Comparison of ENCODE assay signal across 8 cellular contexts in the genomic region with DNA sequence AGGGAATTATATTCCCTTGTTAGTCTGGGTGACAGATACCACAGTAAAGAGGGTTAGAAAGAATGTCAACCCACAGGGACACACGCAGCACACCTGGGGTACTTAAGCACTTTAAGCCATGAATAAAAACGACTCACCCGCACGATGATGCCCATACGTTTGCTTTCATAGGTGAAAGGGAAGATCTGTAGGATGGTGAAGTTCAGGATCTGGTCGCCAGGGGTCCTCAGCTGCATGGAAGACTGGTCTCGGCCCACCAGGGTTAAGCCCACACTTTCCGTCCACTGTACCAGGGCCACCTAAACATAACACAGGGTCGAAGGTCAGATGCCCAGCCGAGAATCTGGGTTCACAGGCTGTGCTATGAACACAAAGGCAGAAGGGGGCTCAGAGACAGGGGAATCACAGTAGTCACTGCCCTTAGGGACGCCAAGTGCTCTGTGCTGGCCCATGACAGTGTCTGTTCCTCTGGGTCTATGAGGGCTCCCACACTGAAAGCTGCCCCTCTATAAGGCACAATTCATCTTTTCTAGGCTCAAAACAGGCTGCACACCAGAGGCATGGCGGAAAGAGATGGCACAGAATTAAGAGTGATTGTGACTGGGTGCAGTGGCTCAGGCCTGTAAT.
DNase-seq lines count a peak whose midpoint lies in the region; ATAC-seq and TF ChIP-seq lines count a peak whose summit lies in the region.

No MANE protein-coding gene starts in this region.

- no peak overlapping the region; the same call in 1 of the 2 replicates for H3K4me3 ChIP-seq in OCI-LY3 (ENCODE audit: low read length)

- no peaks in the 10 kb centered on the region for H3K9me3 Mint-ChIP-seq in activated T-cell treated with anti-CD3 and anti-CD28 coated beads, Interleukin-2, amount 50 U/mL, for 4 hours
- H3K9me3 Mint-ChIP-seq in type B pancreatic cell, result no peaks in the 10 kb centered on the region

- no peaks in the 10 kb centered on the region for H3K79me2 ChIP-seq in OCI-LY3 (ENCODE audit: low read length)

- no peaks in the 10 kb centered on the region for H3K9me3 ChIP-seq in OCI-LY3 (ENCODE audit: insufficient read depth, low read length)

- H3K27me3 ChIP-seq in OCI-LY3 (ENCODE audit: low read depth, low read length), result peaks cover 25% of the 10 kb centered on the region

- H3K36me3 ChIP-seq in OCI-LY3 (replicated peaks; ENCODE audit: low read depth, low read length), result no peaks in the 10 kb centered on the region

- H3K36me3 Mint-ChIP-seq in activated T-cell treated with anti-CD3 and anti-CD28 coated beads, Interleukin-2, amount 50 U/mL, for 4 hours (ENCODE audit: insufficient read depth), result no peaks in the 10 kb centered on the region
- H3K36me3 Mint-ChIP-seq in type B pancreatic cell, result peaks cover 4% of the 10 kb centered on the region

- H3K27ac ChIP-seq in OCI-LY3 (ENCODE audit: low read length), result no peak overlapping the region

- H4K20me1 ChIP-seq in OCI-LY3 (ENCODE audit: insufficient read depth, low read length), result no peaks in the 10 kb centered on the region

- H3K4me3 Mint-ChIP-seq in activated T-cell treated with anti-CD3 and anti-CD28 coated beads, Interleukin-2, amount 50 U/mL, for 4 hours, result no peak overlapping the region
- H3K4me3 Mint-ChIP-seq in type B pancreatic cell, result no peak overlapping the region

- H3K27me3 Mint-ChIP-seq in activated T-cell treated with anti-CD3 and anti-CD28 coated beads, Interleukin-2, amount 50 U/mL, for 4 hours (ENCODE audit: low read depth), result peaks cover 2% of the 10 kb centered on the region
- H3K27me3 Mint-ChIP-seq in type B pancreatic cell, result no peaks in the 10 kb centered on the region

- ATAC-seq in HG02759 (IDR thresholded peaks at IDR 0.05; ENCODE audit: unreplicated experiment) (peak; percentile 60), omental fat pad (ENCODE audit: low FRiP score) (no peak), HG03457 (IDR thresholded peaks at IDR 0.05; ENCODE audit: unreplicated experiment) (no peak)
- peak; percentile 31 to 59 for ATAC-seq in activated T-cell treated with anti-CD3 and anti-CD28 coated beads, Interleukin-2, amount 50 U/mL, for 4 hours

- in situ Hi-C loops in Caki2 (cut with HindIII; ENCODE audit: low pct_unique_long_range_greater_than_20kb, low sequenced_read_pairs), result no loop called here

- peak overlapping the region; percentile 52 for H3K27ac Mint-ChIP-seq in type B pancreatic cell

- peak; percentile 60 for DNase-seq in Caki2 (ENCODE audit: low read depth)
- peak; percentile 53 for DNase-seq in activated T-cell treated with anti-CD3 and anti-CD28 coated beads, Interleukin-2, amount 50 U/mL, for 4 hours
- peak; percentile 57 for DNase-seq in fibroblast of the conjunctiva (ENCODE audit: low read depth)
- peak; percentile 89 for DNase-seq in omental fat pad (ENCODE audit: low spot score)
- DNase-seq in type B pancreatic cell (ENCODE audit: extremely low spot score, unreplicated experiment), result peak; percentile 82

- 0 out of 2 replicates have a peak, but pooled peaks cover 4% of the 10 kb centered on the region for H3K4me1 ChIP-seq in OCI-LY3 (ENCODE audit: low read length)

- H3K4me1 Mint-ChIP-seq in activated T-cell treated with anti-CD3 and anti-CD28 coated beads, Interleukin-2, amount 50 U/mL, for 4 hours (ENCODE audit: low read depth), result peaks cover 16% of the 10 kb centered on the region
- peaks cover 11% of the 10 kb centered on the region for H3K4me1 Mint-ChIP-seq in type B pancreatic cell (ENCODE audit: unreplicated experiment)

- H3K4me2 ChIP-seq in OCI-LY3 (ENCODE audit: low read length), result peak overlapping the region; percentile 42

- peak overlapping the region; percentile 55 for H2AFZ ChIP-seq in OCI-LY3 (ENCODE audit: low read depth, low read length)

- TF ChIP-seq CTCF in OCI-LY3 (IDR thresholded peaks at IDR 0.05; ENCODE audit: low read depth, low read length), result peak; percentile 99
- peak in 1 of 3 donors; percentile 40 for TF ChIP-seq CTCF in omental fat pad (IDR thresholded peaks at IDR 0.05)
- peak; percentile 93 for TF ChIP-seq CTCF in type B pancreatic cell (conservative IDR thresholded peaks at IDR 0.05)

- H3K9ac ChIP-seq in OCI-LY3 (ENCODE audit: low read length), result no peak overlapping the region

Comparison
In these comparisons a context has a peak if more than half of its experiments do, and no peak if none do; other contexts are left out.
1. ATAC-seq: peak in HG02759 (single experiment) and activated T-cell treated with anti-CD3 and anti-CD28 coated beads, Interleukin-2, amount 50 U/mL, for 4 hours (2 of 2); none in omental fat pad (single experiment) and HG03457 (single experiment).
2. Peak in every context shown above with its lines, with median percentiles within 50 percentile points of each other: DNase-seq.